18 cellular contexts compared by ENCODE assay signal in the genomic region with DNA sequence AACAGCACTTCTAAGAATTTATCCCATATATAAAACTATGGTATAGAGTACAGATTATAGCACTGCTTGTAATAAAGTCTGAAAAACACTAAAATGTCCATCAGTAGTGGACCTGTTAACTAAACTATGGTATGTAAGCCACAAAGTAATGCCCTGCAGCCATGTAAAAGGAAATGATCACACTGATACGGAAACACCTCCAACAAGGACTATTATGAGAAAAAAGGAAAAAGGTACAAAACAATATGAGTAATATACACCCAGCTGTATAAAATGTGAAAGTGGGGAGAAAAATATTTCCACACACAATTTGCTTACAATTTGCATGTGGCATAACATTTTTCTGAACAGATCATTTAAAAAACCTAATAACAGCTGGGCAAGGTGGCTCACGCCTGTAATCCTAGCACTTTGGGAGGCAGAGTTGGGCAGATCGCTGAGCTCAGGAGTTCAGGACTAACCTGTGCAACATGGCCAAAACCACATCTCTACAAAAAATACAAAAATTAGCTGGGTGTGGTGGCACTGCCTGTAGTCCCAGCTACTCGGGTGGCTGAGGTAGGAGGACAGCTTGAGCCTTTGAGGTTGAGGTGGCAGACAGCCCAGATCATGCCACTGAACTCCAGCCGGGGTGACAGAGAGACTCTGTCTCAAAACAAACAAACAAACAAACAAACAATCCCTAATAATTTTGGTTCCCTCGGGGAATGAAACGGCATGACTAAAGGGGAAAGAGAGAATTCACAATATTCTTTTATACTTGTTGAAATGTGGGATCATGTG.
DNase-seq lines count a peak whose midpoint lies in the region; ATAC-seq, FAIRE-seq and TF ChIP-seq lines count a peak whose summit lies in the region.
"Had no signal": no experiment of that assay in that cellular context is flagged by ENCODE, and none has a peak within 500 bp of the region (broad histone marks: within the 10 kb centered on the region; RNA-seq: fewer than 3 reads in every experiment).

No MANE protein-coding gene starts in this region.

- H3K27me3 ChIP-seq in right lobe of liver (no peaks in the 10 kb centered on the region), HepG2 (ENCODE audit: control insufficient read depth in 1 of 2, insufficient read depth in 2 of 2, low read length in 2 of 2) (no peaks in the 10 kb centered on the region), GM12878 (replicated peaks in 1 of 2; ENCODE audit: control insufficient read depth in 2 of 2, insufficient read depth in 2 of 2, low read length in 1 of 2) (no peaks in the 10 kb centered on the region; a peak in 1 of 4 replicates)
- H3K27me3 ChIP-seq: transverse colon had no signal

- no peak for TF ChIP-seq RAD21 in HepG2 (CRISPR knock-in tag; IDR thresholded peaks at IDR 0.05)
- TF ChIP-seq RAD21 in GM12878 (IDR thresholded peaks at IDR 0.05; ENCODE audit: insufficient read depth, low read depth, low read length), result no peak

- H3K36me3 ChIP-seq in right lobe of liver, result no peaks in the 10 kb centered on the region
- H3K36me3 ChIP-seq in HepG2 (replicated peaks in 1 of 2; ENCODE audit: control insufficient read depth in 1 of 2, insufficient read depth in 2 of 2, low read length in 2 of 2), result no peaks in the 10 kb centered on the region; a peak in 2 of 5 replicates
- H3K36me3 ChIP-seq in GM12878 (ENCODE audit: control insufficient read depth in 2 of 2, insufficient read depth in 2 of 2, low read length in 1 of 2), result no peaks in the 10 kb centered on the region
- H3K36me3 ChIP-seq: transverse colon had no signal

- H3K4me1 Mint-ChIP-seq in T-helper 17 cell, result peaks cover 31% of the 10 kb centered on the region

- peak; percentile 61 to 76 (median 70) for ATAC-seq in right lobe of liver
- no peak for ATAC-seq in HepG2
- no peak for ATAC-seq in GM12878
- ATAC-seq in T-helper 17 cell, result no peak
- ATAC-seq: K562; stimulated activated effector memory CD8-positive, alpha-beta T cell treated with anti-CD3 and anti-CD28 coated beads, Interleukin-12 subunit alpha, Interleukin-12 subunit beta, amount 100 ng/mL, for 72 hours had no signal

- H3K27ac Mint-ChIP-seq in T-helper 17 cell, result no peak overlapping the region
- H3K27ac Mint-ChIP-seq: stimulated activated effector memory CD8-positive, alpha-beta T cell treated with anti-CD3 and anti-CD28 coated beads, Interleukin-12 subunit alpha, Interleukin-12 subunit beta, amount 100 ng/mL, for 72 hours had no signal

- TF ChIP-seq EP300 in HepG2 (IDR thresholded peaks at IDR 0.05; ENCODE audit: low read depth in 2 of 2, low read length in 2 of 2) (no peak), HepG2 (CRISPR knock-in tag; IDR thresholded peaks at IDR 0.05; ENCODE audit: borderline replicate concordance) (no peak), GM12878 (IDR thresholded peaks at IDR 0.05; ENCODE audit: borderline replicate concordance in 1 of 2, control insufficient read depth in 1 of 2, low read depth in 2 of 2, low read length in 2 of 2) (no peak)

- H3K9ac ChIP-seq in HepG2 (ENCODE audit: insufficient read depth, low read depth, low read length) (no peak overlapping the region), GM12878 (ENCODE audit: control insufficient read depth, insufficient read depth, low read length) (no peak overlapping the region)
- H3K9ac ChIP-seq: GM23248 had no signal

- H3K79me2 ChIP-seq in HepG2 (ENCODE audit: insufficient read depth, low read length) (no peaks in the 10 kb centered on the region), GM12878 (ENCODE audit: control insufficient read depth, insufficient read depth, low read length) (no peaks in the 10 kb centered on the region)

- H3K27me3 Mint-ChIP-seq in T-helper 17 cell, result no peaks in the 10 kb centered on the region
- H3K27me3 Mint-ChIP-seq: CD4-positive, CD25-positive, alpha-beta regulatory T cell had no signal

- H2AFZ ChIP-seq in HepG2 (ENCODE audit: low read length) (no peak overlapping the region), GM12878 (ENCODE audit: control insufficient read depth, low read depth, low read length) (no peak overlapping the region)
- H2AFZ ChIP-seq: GM23248 had no signal

- CTCF ChIA-PET in HepG2 (lab: Yijun Ruan, JAX; ENCODE audit: low intra/inter-chr PET ratio, low total read pairs) (no interaction called here), GM12878 (lab: Yijun Ruan, JAX) (no interaction called here)

- H4K20me1 ChIP-seq in HepG2 (ENCODE audit: insufficient read depth, low read length), result no peaks in the 10 kb centered on the region
- H4K20me1 ChIP-seq in GM12878 (ENCODE audit: control insufficient read depth, insufficient read depth), result no peaks in the 10 kb centered on the region; the same call in 1 of the 2 replicates

- in situ Hi-C loops in HepG2 (cut with HindIII; ENCODE audit: extremely low pct_ligation_motif_present, low pct_unique_long_range_greater_than_20kb) (no loop called here), GM12878 (cut with MboI) (no loop called here)

- H3K4me1 ChIP-seq in right lobe of liver, result no peaks in the 10 kb centered on the region
- no peaks in the 10 kb centered on the region for H3K4me1 ChIP-seq in HepG2 (ENCODE audit: insufficient read depth, low read length)
- H3K4me1 ChIP-seq in GM12878 (ENCODE audit: control insufficient read depth, insufficient read depth, low read length), result no peaks in the 10 kb centered on the region
- H3K4me1 ChIP-seq: transverse colon had no signal

- no peak overlapping the region for H3K4me2 ChIP-seq in HepG2 (ENCODE audit: low read depth, low read length)
- no peak overlapping the region for H3K4me2 ChIP-seq in GM12878 (ENCODE audit: control insufficient read depth, insufficient read depth)

- SMC1A ChIA-PET in GM12878 (lab: Charles Lee; ENCODE audit: uncharacterized antibody, unreplicated experiment), result no interaction called here

- no peak for FAIRE-seq in HepG2 (lab: Jason Lieb, UNC)
- FAIRE-seq in GM12878 (lab: Jason Lieb, UNC), result no peak
- FAIRE-seq: islet of Langerhans, K562 had no signal

- no peaks in the 10 kb centered on the region for H3K36me3 Mint-ChIP-seq in T-helper 17 cell (ENCODE audit: low read depth)
- H3K36me3 Mint-ChIP-seq: stimulated activated effector memory CD8-positive, alpha-beta T cell treated with anti-CD3 and anti-CD28 coated beads, Interleukin-12 subunit alpha, Interleukin-12 subunit beta, amount 100 ng/mL, for 72 hours had no signal

- peak in 1 of 3 donors; percentile 27 for DNase-seq in right lobe of liver
- no peak for DNase-seq in HepG2 (ENCODE audit: low spot score)
- DNase-seq in GM12878 (ENCODE audit: low read depth, low spot score), result no peak
- peak; percentile 54 for DNase-seq in myocyte (ENCODE audit: low read depth)
- DNase-seq in T-helper 17 cell, result no peak
- DNase-seq in DMS153 treated with DMSO at 0.1 percent for 48 hours (lab: John Stamatoyannopoulos, UW; ENCODE audit: unreplicated experiment), result no peak
- no peak for DNase-seq in mucosa of gallbladder (ENCODE audit: low spot score)
- DNase-seq in NCI-H146 treated with DMSO at 0.1 percent for 48 hours (lab: John Stamatoyannopoulos, UW; ENCODE audit: unreplicated experiment), result no peak
- DNase-seq: CD4-positive, CD25-positive, alpha-beta regulatory T cell; effector CD8-positive, alpha-beta T cell; GM23248; mesendoderm; NCI-H187 treated with DMSO at 0.1 percent for 48 hours; stimulated activated CD4-positive, alpha-beta T cell treated with anti-CD3 and anti-CD28 coated beads, Interleukin-15, amount 100 ng/mL, for 24 hours; transverse colon had no signal

- no peaks in the 10 kb centered on the region for H3K9me3 ChIP-seq in right lobe of liver
- no peaks in the 10 kb centered on the region; the same call in 1 of the 2 replicates for H3K9me3 ChIP-seq in HepG2 (ENCODE audit: low read length)
- no peaks in the 10 kb centered on the region for H3K9me3 ChIP-seq in GM12878 (replicated peaks; ENCODE audit: control insufficient read depth, insufficient read depth, low read length)
- H3K9me3 ChIP-seq in T-helper 17 cell (ENCODE audit: control insufficient read depth, low read length, poor library complexity, severe bottlenecking), result no peaks in the 10 kb centered on the region
- H3K9me3 ChIP-seq: transverse colon had no signal

- POLR2A ChIA-PET in HepG2 (lab: Yijun Ruan, JAX) (no interaction called here), GM12878 (lab: Charles Lee) (no interaction called here)

- no TSS peak for BruUV-seq in HepG2 (replicated peaks; lab: Mats Ljungman, UMichigan)
- BruUV-seq in GM12878 (replicated peaks; lab: Mats Ljungman, UMichigan), result no TSS peak

- no peak overlapping the region for H3K27ac ChIP-seq in right lobe of liver
- H3K27ac ChIP-seq in HepG2 (ENCODE audit: extremely low read length, insufficient read depth, low read length), result no peak overlapping the region
- no peak overlapping the region for H3K27ac ChIP-seq in GM12878 (ENCODE audit: control insufficient read depth, insufficient read depth)
- H3K27ac ChIP-seq: GM23248, transverse colon had no signal

- TF ChIP-seq POLR2A in right lobe of liver (IDR thresholded peaks at IDR 0.05) (no peak), HepG2 (IDR thresholded peaks at IDR 0.05; ENCODE audit: insufficient read depth in 1 of 2, low read depth in 2 of 2, low read length in 2 of 2) (no peak), GM12878 (IDR thresholded peaks at IDR 0.05; ENCODE audit: low read depth, low read length) (no peak)

- RAD21 ChIA-PET in GM12878 (lab: Charles Lee; ENCODE audit: unreplicated experiment), result no interaction called here

- H3K4me3 Mint-ChIP-seq in T-helper 17 cell, result no peak overlapping the region
- H3K4me3 Mint-ChIP-seq: CD4-positive, CD25-positive, alpha-beta regulatory T cell; stimulated activated effector memory CD8-positive, alpha-beta T cell treated with anti-CD3 and anti-CD28 coated beads, Interleukin-12 subunit alpha, Interleukin-12 subunit beta, amount 100 ng/mL, for 72 hours had no signal

- intact Hi-C loops in right lobe of liver (cut with DNase I) (no loop called here), HepG2 (cut with micrococcal nuclease; ENCODE audit: unreplicated experiment) (no loop called here), GM12878 (cut with micrococcal nuclease; ENCODE audit: unreplicated experiment) (no loop called here)

- TF ChIP-seq CTCF in right lobe of liver (IDR thresholded peaks at IDR 0.05), result no peak
- TF ChIP-seq CTCF in HepG2 (CRISPR knock-in tag; IDR thresholded peaks at IDR 0.05), result no peak
- no peak for TF ChIP-seq CTCF in GM12878 (IDR thresholded peaks at IDR 0.05 in 2 of 3, conservative IDR thresholded peaks at IDR 0.05 in 1 of 3; ENCODE audit: control insufficient read depth in 2 of 3, extremely low read depth in 1 of 3, insufficient read depth in 1 of 3, low read depth in 3 of 3, low read length in 3 of 3)

- H3K4me3 ChIP-seq in right lobe of liver (no peak overlapping the region), HepG2 (replicated peaks in 1 of 3; ENCODE audit: insufficient read depth in 1 of 3, low read depth in 2 of 3, low read length in 3 of 3) (no peak overlapping the region), GM12878 (no peak overlapping the region)
- H3K4me3 ChIP-seq: GM23248, K562, transverse colon had no signal

- 61% methylated on average over 7 of the region's 7 CpGs for WGBS in right lobe of liver (ENCODE audit: insufficient coverage, low coverage, low lambda C conversion rate, missing lambda C conversion rate)
- over 99% methylated on average over 7 of the region's 7 CpGs for WGBS in HepG2 (ENCODE audit: low lambda C conversion rate)
- WGBS in GM12878 (ENCODE audit: insufficient coverage, insufficient replicate concordance, low lambda C conversion rate, missing lambda C conversion rate), result 58% methylated on average over 7 of the region's 7 CpGs

Comparison
In these comparisons a context has a peak if more than half of its experiments do, and no peak if none do; other contexts are left out.
1. ATAC-seq: peak in right lobe of liver (4 of 4); none in HepG2 (single experiment), GM12878 (single experiment) and T-helper 17 cell (single experiment).